Comparison of ENCODE assay signal across 16 cellular contexts in genomic region chr14:73243341-73243740, GRCh38. TPM values are rescaled to one million over a fixed set of nuclear protein-coding genes. Genes with fewer than 3 reads are reported as not detected.
DNase-seq lines count a peak whose midpoint lies in the region; ATAC-seq and TF ChIP-seq lines count a peak whose summit lies in the region.
"Had no signal": no experiment of that assay in that cellular context is flagged by ENCODE, and none has a peak within 500 bp of the region (broad histone marks: within the 10 kb centered on the region; RNA-seq: fewer than 3 reads in every experiment).

No MANE protein-coding gene starts in this region.

- H3K27me3 Mint-ChIP-seq in endodermal cell (ENCODE audit: insufficient read depth): peaks cover 80% of the 10 kb centered on the region

- DNase-seq in SK-N-SH: peak; percentile 20
- no peak for DNase-seq in mesenchymal stem cell
- DNase-seq in uterus: no peak
- no peak for DNase-seq in AG08395 (ENCODE audit: low spot score)
- no peak for DNase-seq in endodermal cell
- no peak for DNase-seq in DMS79 treated with DMSO at 0.1 percent for 48 hours (lab: John Stamatoyannopoulos, UW)
- DNase-seq: CD8-positive, alpha-beta memory T cell; NCI-H1105; NCI-H510A; NCI-H774; OCI-M1; SHP77 treated with DMSO at 0.1 percent for 48 hours had no signal

- no peak overlapping the region for H3K4me3 Mint-ChIP-seq in endodermal cell

- H3K4me1 ChIP-seq in SK-N-SH (ENCODE audit: control insufficient read depth in 1 of 2, insufficient read depth in 2 of 2, low read depth in 1 of 2, low read length in 1 of 2): peaks cover 7 to 8% of the 10 kb centered on the region in 2 experiments; a peak in 3 of 4 replicates
- peaks cover 44% of the 10 kb centered on the region for H3K4me1 ChIP-seq in Loucy (ENCODE audit: insufficient read depth, low read length, poor library complexity, severe bottlenecking)
- peaks cover 62% of the 10 kb centered on the region for H3K4me1 ChIP-seq in mesenchymal stem cell (ENCODE audit: control insufficient read depth, insufficient read depth, low read depth, low read length)
- peaks cover 0 to 6% of the 10 kb centered on the region in 2 donors for H3K4me1 ChIP-seq in uterus
- peaks cover 5% of the 10 kb centered on the region for H3K4me1 ChIP-seq in endodermal cell (ENCODE audit: control insufficient read depth, insufficient read depth, low read length)

- peaks cover 6% of the 10 kb centered on the region for H3K4me1 Mint-ChIP-seq in endodermal cell

- H3K4me3 ChIP-seq in SK-N-SH (ENCODE audit: low read depth in 2 of 2, low read length in 1 of 2): no peak overlapping the region
- H3K4me3 ChIP-seq in Loucy (ENCODE audit: low read length, poor library complexity, severe bottlenecking): no peak overlapping the region
- no peak overlapping the region for H3K4me3 ChIP-seq in mesenchymal stem cell (ENCODE audit: insufficient read depth in 1 of 2, low read depth in 1 of 2, low read length in 2 of 2)
- H3K4me3 ChIP-seq in uterus: no peak overlapping the region
- no peak overlapping the region for H3K4me3 ChIP-seq in endodermal cell (ENCODE audit: low read length)

- peaks cover 18% of the 10 kb centered on the region for H3K79me1 ChIP-seq in mesenchymal stem cell (replicated peaks; ENCODE audit: low read length, poor library complexity, severe bottlenecking)

- H3K14ac ChIP-seq in mesenchymal stem cell (ENCODE audit: low read length in 2 of 2): no peak overlapping the region

- no peak overlapping the region for H2BK120ac ChIP-seq in mesenchymal stem cell (ENCODE audit: low read depth, low read length)

- no peak overlapping the region for H2BK12ac ChIP-seq in mesenchymal stem cell (ENCODE audit: low read length in 2 of 2)

- H3F3A ChIP-seq in SK-N-SH (replicated peaks; ENCODE audit: insufficient read depth) (peaks cover 5% of the 10 kb centered on the region), Loucy (ENCODE audit: low read depth) (0 out of 2 replicates have a peak, but pooled peaks cover 3% of the 10 kb centered on the region)

- H3K4me2 ChIP-seq in SK-N-SH (no peak overlapping the region), Loucy (ENCODE audit: low read depth, low read length, poor library complexity, severe bottlenecking) (peak overlapping the region; percentile 48), mesenchymal stem cell (ENCODE audit: low read length, poor library complexity, severe bottlenecking) (no peak overlapping the region)

- H4K8ac ChIP-seq in mesenchymal stem cell (ENCODE audit: low read length): no peak overlapping the region

- H3K23ac ChIP-seq in mesenchymal stem cell (ENCODE audit: low read length in 2 of 2): no peak overlapping the region

- 56% methylated on average over 3 of the region's 3 CpGs for WGBS in SK-N-SH (ENCODE audit: low lambda C conversion rate)
- WGBS in mesenchymal stem cell: 95% methylated on average over 2 of the region's 3 CpGs
- 83 to 87% methylated on average over 2 to 3 of the region's 3 CpGs for WGBS in endodermal cell (ENCODE audit: insufficient coverage in 1 of 2, insufficient read length in 1 of 2), 2 experiments

- H3K9me3 ChIP-seq in SK-N-SH: no peaks in the 10 kb centered on the region
- H3K9me3 ChIP-seq in Loucy (ENCODE audit: insufficient read depth, low read depth, low read length): no peaks in the 10 kb centered on the region
- no peaks in the 10 kb centered on the region for H3K9me3 ChIP-seq in mesenchymal stem cell (ENCODE audit: control insufficient read depth, low read length)
- no peaks in the 10 kb centered on the region for H3K9me3 ChIP-seq in uterus
- H3K9me3 ChIP-seq in endodermal cell (ENCODE audit: control insufficient read depth, low read length): no peaks in the 10 kb centered on the region

- H3K27ac Mint-ChIP-seq in endodermal cell: no peak overlapping the region

- H2BK5ac ChIP-seq in mesenchymal stem cell (ENCODE audit: low read depth, low read length, poor library complexity, severe bottlenecking): no peak overlapping the region

- H3K9me3 Mint-ChIP-seq in endodermal cell: no peaks in the 10 kb centered on the region

- H2AFZ ChIP-seq in SK-N-SH (ENCODE audit: low read depth): no peak overlapping the region
- H2AFZ ChIP-seq in Loucy (ENCODE audit: low read length): no peak overlapping the region
- H2AFZ ChIP-seq in mesenchymal stem cell (ENCODE audit: low read depth, low read length): no peak overlapping the region

- TF ChIP-seq CTCF in SK-N-SH (IDR thresholded peaks at IDR 0.05) (no peak), Loucy (conservative IDR thresholded peaks at IDR 0.05; ENCODE audit: low read length) (no peak), uterus (IDR thresholded peaks at IDR 0.05) (no peak), endodermal cell (conservative IDR thresholded peaks at IDR 0.05) (no peak)

- peak overlapping the region; percentile 24 for H2AK5ac ChIP-seq in mesenchymal stem cell (ENCODE audit: low read length, severe bottlenecking)

- H3K18ac ChIP-seq in mesenchymal stem cell (ENCODE audit: low read depth in 1 of 2, low read length in 2 of 2): no peak overlapping the region

- H3K36me3 ChIP-seq in SK-N-SH (replicated peaks in 1 of 2; ENCODE audit: control insufficient read depth in 1 of 2, insufficient read depth in 2 of 2, low read length in 1 of 2): no peaks in the 10 kb centered on the region
- H3K36me3 ChIP-seq in Loucy (ENCODE audit: insufficient read depth, low read length): no peaks in the 10 kb centered on the region
- peaks cover 0 to 26% of the 10 kb centered on the region in 2 experiments for H3K36me3 ChIP-seq in mesenchymal stem cell (ENCODE audit: control insufficient read depth in 1 of 2, insufficient read depth in 2 of 2, low read depth in 1 of 2, low read length in 2 of 2)
- no peaks in the 10 kb centered on the region for H3K36me3 ChIP-seq in uterus
- no peaks in the 10 kb centered on the region for H3K36me3 ChIP-seq in endodermal cell (ENCODE audit: control insufficient read depth, insufficient read depth, low read length)

- H3K79me2 ChIP-seq in SK-N-SH (ENCODE audit: insufficient read depth) (no peaks in the 10 kb centered on the region), Loucy (ENCODE audit: insufficient read depth, low read length) (no peaks in the 10 kb centered on the region)

- H3K9me2 ChIP-seq in SK-N-SH (no peaks in the 10 kb centered on the region), Loucy (replicated peaks; ENCODE audit: low read depth, low read length) (no peaks in the 10 kb centered on the region)

- intact Hi-C loops in uterus (cut with DNase I; ENCODE audit: low total_unique reads): no loop called here

- CTCF ChIA-PET in SK-N-SH (lab: Yijun Ruan, JAX): interaction anchor here (0.9 to 1.5 kb wide), 2 partner anchors 51 to 228 kb away, joined by 3 to 4 read pairs; no protein-coding TSS in a partner anchor

- TF ChIP-seq EP300 in SK-N-SH (IDR thresholded peaks at IDR 0.05; ENCODE audit: borderline replicate concordance in 1 of 2, low read depth in 1 of 2, low read length in 1 of 2): no peak

- TF ChIP-seq RAD21 in SK-N-SH (IDR thresholded peaks at IDR 0.05; ENCODE audit: low read length): no peak

- ATAC-seq in SK-N-SH treated with all-trans-retinoic acid at 6 μM for 48 hours: no peak

- no peak overlapping the region for H2BK15ac ChIP-seq in mesenchymal stem cell (ENCODE audit: low read depth, poor library complexity, severe bottlenecking)

- H3K27ac ChIP-seq in SK-N-SH (ENCODE audit: low read depth in 2 of 2, low read length in 1 of 2) (no peak overlapping the region), mesenchymal stem cell (ENCODE audit: low read length, poor library complexity, severe bottlenecking) (peak overlapping the region; percentile 20), uterus (peak overlapping the region; percentile 50 to 71), endodermal cell (ENCODE audit: low read depth, low read length) (no peak overlapping the region)
- H3K27ac ChIP-seq: 22Rv1 had no signal

- H3K27me3 ChIP-seq in SK-N-SH (ENCODE audit: insufficient read depth) (no peaks in the 10 kb centered on the region; the same call in 1 of the 2 replicates), Loucy (ENCODE audit: insufficient read depth, low read length, poor library complexity, severe bottlenecking) (no peaks in the 10 kb centered on the region), mesenchymal stem cell (ENCODE audit: control insufficient read depth in 1 of 2, insufficient read depth in 1 of 2, low read length in 2 of 2) (peaks cover 0 to 15% of the 10 kb centered on the region in 2 experiments), uterus (no peaks in the 10 kb centered on the region), endodermal cell (ENCODE audit: control insufficient read depth, insufficient read depth, low read length, poor library complexity, severe bottlenecking) (peaks cover 42% of the 10 kb centered on the region)

- H3K9ac ChIP-seq in SK-N-SH (no peak overlapping the region), Loucy (ENCODE audit: low read depth, low read length, poor library complexity, severe bottlenecking) (no peak overlapping the region), mesenchymal stem cell (ENCODE audit: low read length) (no peak overlapping the region), endodermal cell (ENCODE audit: extremely low read depth, low read length, poor library complexity, severe bottlenecking) (no peak overlapping the region)

- H3K4ac ChIP-seq in mesenchymal stem cell (ENCODE audit: low read depth in 1 of 2, low read length in 2 of 2): no peak overlapping the region

- no peak for TF ChIP-seq POLR2A in uterus (IDR thresholded peaks at IDR 0.05)

- POLR2A ChIA-PET in SK-N-SH (lab: Yijun Ruan, JAX): no interaction called here

- H3K36me3 Mint-ChIP-seq in endodermal cell (ENCODE audit: low read depth): peaks cover 5% of the 10 kb centered on the region
- H3K36me3 Mint-ChIP-seq: CD8-positive, alpha-beta memory T cell had no signal

- H4K20me1 ChIP-seq in SK-N-SH (ENCODE audit: insufficient read depth) (no peaks in the 10 kb centered on the region), Loucy (ENCODE audit: insufficient read depth, low read length, poor library complexity, severe bottlenecking) (no peaks in the 10 kb centered on the region)

- no peak overlapping the region for H4K91ac ChIP-seq in mesenchymal stem cell (ENCODE audit: low read length)

TF ChIP-seq in SK-N-SH, 30 proteins besides CTCF, POLR2A, EP300 and RAD21 (continues in another document):
- no peak for TF ChIP-seq MAX (IDR thresholded peaks at IDR 0.05; ENCODE audit: low read depth)

TF ChIP-seq in SK-N-SH treated with all-trans-retinoic acid at 6 μM for 48 hours, 23 proteins besides CTCF, POLR2A, EP300 and RAD21 (continues in another document):
- no peak for TF ChIP-seq ISL1 (CRISPR knock-in tag; IDR thresholded peaks at IDR 0.05)
- TF ChIP-seq CSDC2 (CRISPR knock-in tag; IDR thresholded peaks at IDR 0.05): no peak

RNA-seq across cellular contexts. Expression of gene PAPLN, which starts 6.0 kb away (rescaled TPM):
- 0.13 and 0.15 TPM in 2 replicates for polyA plus RNA-seq in SK-N-SH (2012; rRNA removed)
- polyA plus RNA-seq in SK-N-SH (2012; cell fraction: cytosol; rRNA removed): 0.05 and 0.14 TPM in 2 replicates
- polyA plus RNA-seq in SK-N-SH (2012; cell fraction: nucleus; rRNA removed): 0.55 and 0.71 TPM in 2 replicates
- polyA plus RNA-seq in mesenchymal stem cell (2013, experiment 1 of 2): 1.9 TPM
- 2.1 TPM for polyA plus RNA-seq in mesenchymal stem cell (2013, experiment 2 of 2)
- 10 to 100 TPM; 16.5 to 40.2 (median 33.1) TPM for total RNA-seq in uterus
- total RNA-seq in endodermal cell: 10 to 100 TPM; 18.4 to 20.1 TPM
- 9.0 TPM for polyA plus RNA-seq in endodermal cell (2013, experiment 1 of 2)
- polyA plus RNA-seq in endodermal cell (2013, experiment 2 of 2): 7.8 TPM
- total RNA-seq: H4 had no signal

Comparison
In these comparisons a context has a peak if more than half of its experiments do, and no peak if none do; other contexts are left out.
1. H3K27ac ChIP-seq: peak in mesenchymal stem cell (single experiment) and uterus (2 of 2); none in SK-N-SH (0 of 2) and endodermal cell (single experiment).